10 cellular contexts compared by ENCODE assay signal in genomic region chr16:5042574-5043171, GRCh38. TPM values are rescaled to one million over a fixed set of nuclear protein-coding genes. Genes with fewer than 3 reads are reported as not detected.
DNase-seq lines count a peak whose midpoint lies in the region; FAIRE-seq and TF ChIP-seq lines count a peak whose summit lies in the region.
"Had no signal": no experiment of that assay in that cellular context is flagged by ENCODE, and none has a peak within 500 bp of the region (broad histone marks: within the 10 kb centered on the region; RNA-seq: fewer than 3 reads in every experiment).

No MANE protein-coding gene starts in this region.

- H3K27ac Mint-ChIP-seq in mesothelial cell of epicardium = no peak overlapping the region
- H3K27ac Mint-ChIP-seq: memory B cell had no signal

- H3K27me3 Mint-ChIP-seq in mesothelial cell of epicardium (ENCODE audit: low read depth) = peaks cover 31% of the 10 kb centered on the region

- no peak for FAIRE-seq in bronchial epithelial cell (lab: Jason Lieb, UNC)

- H3K4me1 Mint-ChIP-seq in mesothelial cell of epicardium = no peaks in the 10 kb centered on the region

- in situ Hi-C loops in GM13977 (cut with MboI; ENCODE audit: low pct_unique_long_range_greater_than_20kb, low sequenced_read_pairs, unreplicated experiment) = no loop called here

- peak; percentile 34 for TF ChIP-seq CTCF in GM13977 (IDR thresholded peaks at IDR 0.05; ENCODE audit: extremely low read depth, insufficient read depth, missing control alignments)
- TF ChIP-seq CTCF in NB4 (IDR thresholded peaks at IDR 0.05; ENCODE audit: low read depth, low read length) = peak; percentile 28
- TF ChIP-seq CTCF in bronchial epithelial cell (IDR thresholded peaks at IDR 0.05; ENCODE audit: insufficient read depth, low read length, severe bottlenecking) = peak; percentile 10
- no peak for TF ChIP-seq CTCF in mesothelial cell of epicardium (IDR thresholded peaks at IDR 0.05; ENCODE audit: unreplicated experiment)

- H3K4me3 ChIP-seq in NB4 (ENCODE audit: low read depth, low read length) (no peak overlapping the region), bronchial epithelial cell (ENCODE audit: low read depth, low read length) (no peak overlapping the region)

- H3K4me3 Mint-ChIP-seq in mesothelial cell of epicardium = no peak overlapping the region
- H3K4me3 Mint-ChIP-seq: memory B cell had no signal

- no peaks in the 10 kb centered on the region for H3K36me3 ChIP-seq in bronchial epithelial cell (ENCODE audit: control insufficient read depth, insufficient read depth, low read length)

- H3K27me3 ChIP-seq in bronchial epithelial cell (ENCODE audit: control insufficient read depth, insufficient read depth, low read length) = peaks cover 4% of the 10 kb centered on the region

- intact Hi-C loops in posterior vena cava (cut with DNase I) = no loop called here

- DNase-seq in GM13977 (ENCODE audit: low spot score) = no peak
- DNase-seq in NB4 (ENCODE audit: low read depth) = peak; percentile 51
- DNase-seq in bronchial epithelial cell (ENCODE audit: low read depth) = peak; percentile 53
- peak; percentile 61 for DNase-seq in posterior vena cava (ENCODE audit: low spot score)
- DNase-seq in NCI-H524 treated with DMSO at 0.1 percent for 48 hours (lab: John Stamatoyannopoulos, UW) = no peak
- no peak for DNase-seq in epidermal melanocyte (ENCODE audit: insufficient read length, low spot score)
- DNase-seq in mesothelial cell of epicardium (ENCODE audit: low spot score in 2 of 2, unreplicated experiment in 2 of 2) = no peak
- DNase-seq: effector CD8-positive, alpha-beta T cell; Right ventricle myocardium superior had no signal

- no peak for TF ChIP-seq POLR2A in NB4 (IDR thresholded peaks at IDR 0.05; ENCODE audit: extremely low read depth, insufficient read length)

- no peaks in the 10 kb centered on the region for H3K36me3 Mint-ChIP-seq in mesothelial cell of epicardium

- no peaks in the 10 kb centered on the region for H3K9me3 Mint-ChIP-seq in mesothelial cell of epicardium
- H3K9me3 Mint-ChIP-seq: memory B cell had no signal

RNA-seq across cellular contexts. Expression of gene NAGPA, which starts 8.9 kb away (rescaled TPM):
- total RNA-seq in bronchial epithelial cell = 9.2 and 9.7 TPM in 2 replicates
- 1 to 10 TPM; 5.9 to 6.3 TPM for total RNA-seq in posterior vena cava
- 12.6 to 16.9 TPM (median 15.6 TPM) in 3 replicates for total RNA-seq in mesothelial cell of epicardium

RNA-seq across cellular contexts. Expression of gene C16orf89, which starts 23.1 kb away (rescaled TPM):
- total RNA-seq in bronchial epithelial cell = not detected in 2 replicates
- total RNA-seq in posterior vena cava = 10 to 100 TPM; 32.3 to 54.2 TPM
- 0.20 to 0.87 TPM (median 0.55 TPM) in 3 replicates for total RNA-seq in mesothelial cell of epicardium

RNA-seq across cellular contexts. Expression of gene ALG1, which starts 29.0 kb away (rescaled TPM):
- total RNA-seq in bronchial epithelial cell (16.4 and 20.5 TPM in 2 replicates), posterior vena cava (10 to 100 TPM; 14.7 to 16.4 TPM), mesothelial cell of epicardium (18.0 to 21.3 TPM (median 19.4 TPM) in 3 replicates)

RNA-seq across cellular contexts. Expression of gene EEF2KMT, which starts 54.9 kb away (rescaled TPM):
- total RNA-seq in bronchial epithelial cell (12.3 and 16.6 TPM in 2 replicates), posterior vena cava (1 to 10 TPM; 8.8 to 9.6 TPM), mesothelial cell of epicardium (10.7 to 11.6 TPM (median 11.5 TPM) in 3 replicates)

Comparison
In these comparisons a context has a peak if more than half of its experiments do, and no peak if none do; other contexts are left out.
1. DNase-seq: peak in NB4 (single experiment), bronchial epithelial cell (single experiment) and posterior vena cava (single experiment); none in GM13977 (single experiment), NCI-H524 treated with DMSO at 0.1 percent for 48 hours (single experiment), epidermal melanocyte (single experiment) and mesothelial cell of epicardium (0 of 2).
2. RNA of gene C16orf89, which starts 23.1 kb away (total RNA-seq): 32.3 to 54.2 TPM in posterior vena cava; 0.20 to 0.87 TPM in mesothelial cell of epicardium and not detected in bronchial epithelial cell; every median in the first group is over 10 times any median in the second.